ENCODE assay signal across 34 cellular contexts in the genomic region with DNA sequence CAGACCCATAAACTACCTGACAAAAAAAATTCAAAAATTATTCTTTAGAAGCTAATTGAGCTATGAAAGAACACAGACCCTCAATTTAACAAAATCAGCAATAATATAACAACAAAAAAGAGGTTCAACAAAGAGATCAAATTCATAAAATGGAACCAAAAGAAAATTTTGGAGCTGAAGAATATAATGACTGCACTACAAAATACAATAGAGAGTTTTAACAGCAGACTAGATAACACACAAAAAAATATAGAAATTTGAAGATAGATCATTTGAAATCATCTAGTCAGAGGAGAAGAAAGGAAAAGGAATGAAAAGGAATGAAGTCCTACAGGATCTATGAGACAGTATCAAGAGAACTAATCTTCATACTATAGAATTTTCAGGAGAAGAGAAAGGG.
"Had no signal": no experiment of that assay in that cellular context is flagged by ENCODE, and none has a peak within 500 bp of the region (broad histone marks: within the 10 kb centered on the region; RNA-seq: fewer than 3 reads in every experiment).

No MANE protein-coding gene starts in this region.

- ATAC-seq: activated naive CD4-positive, alpha-beta T cell treated with anti-CD3 and anti-CD28 coated beads, Interleukin-2, amount 50 U/mL, for 72 hours; activated naive CD8-positive, alpha-beta T cell treated with anti-CD3 and anti-CD28 coated beads, Interleukin-2, amount 50 U/mL, for 24 hours; activated T-cell treated with anti-CD3 and anti-CD28 coated beads, Interleukin-2, amount 50 U/mL, for 4 hours; activated T-cell treated with anti-CD3 and anti-CD28 coated beads, Interleukin-2, amount 50 U/mL, for 72 hours; activated T-helper 17 cell treated with anti-CD3 and anti-CD28 coated beads, Interleukin-2, amount 50 U/mL, for 72 hours; body of pancreas had no signal

- H3K4me1 ChIP-seq: adrenal gland, ascending aorta, body of pancreas, breast epithelium had no signal

- H3K4me3 ChIP-seq: adrenal gland, ascending aorta, body of pancreas, breast epithelium, cardiac muscle cell had no signal

- H3K27ac ChIP-seq: adrenal gland, ascending aorta, body of pancreas, brain microvascular endothelial cell, breast epithelium, cardiac muscle cell had no signal

- H3K36me3 ChIP-seq: adrenal gland, ascending aorta, brain microvascular endothelial cell, breast epithelium, cardiac muscle cell had no signal

- H3K27me3 ChIP-seq: adrenal gland, ascending aorta, body of pancreas, brain microvascular endothelial cell, breast epithelium, cardiac muscle cell had no signal

- DNase-seq: activated effector memory CD4-positive, alpha-beta T cell treated with anti-CD3 and anti-CD28 coated beads, Interleukin-2, amount 50 U/mL, for 16 hours; activated effector memory CD4-positive, alpha-beta T cell treated with Interleukin-2 at 50 U/mL for 16 hours; activated gamma-delta T cell; activated gamma-delta T cell treated with Interleukin-2 at 50 U/mL for 16 hours; activated naive CD4-positive, alpha-beta T cell; activated naive CD4-positive, alpha-beta T cell treated with anti-CD3 and anti-CD28 coated beads for 36 hours; activated naive CD4-positive, alpha-beta T cell treated with anti-CD3 and anti-CD28 coated beads, Interleukin-2, amount 10 ng/mL, durations not matched to agents 7 days and 5 days; activated naive CD4-positive, alpha-beta T cell treated with anti-CD3 and anti-CD28 coated beads, Interleukin-2, amount 50 U/mL, for 16 hours; activated naive CD4-positive, alpha-beta T cell treated with Interleukin-2 at 50 U/mL for 16 hours; activated naive CD8-positive, alpha-beta T cell treated with anti-CD3 and anti-CD28 coated beads for 36 hours; activated naive CD8-positive, alpha-beta T cell treated with anti-CD3 and anti-CD28 coated beads, Interleukin-2, amount 10 ng/mL, durations not matched to agents 7 days and 5 days; activated naive CD8-positive, alpha-beta T cell treated with anti-CD3 and anti-CD28 coated beads, Interleukin-2, amount 50 U/mL, for 24 hours; activated T-cell treated with anti-CD3 and anti-CD28 coated beads, Interleukin-2, amount 50 U/mL, for 1 hour; activated T-cell treated with anti-CD3 and anti-CD28 coated beads, Interleukin-2, amount 50 U/mL, for 24 hours; activated T-cell treated with anti-CD3 and anti-CD28 coated beads, Interleukin-2, amount 50 U/mL, for 4 hours; activated T-cell treated with anti-CD3 and anti-CD28 coated beads, Interleukin-2, amount 50 U/mL, for 48 hours; activated T-cell treated with anti-CD3 and anti-CD28 coated beads, Interleukin-2, amount 50 U/mL, for 72 hours; adrenal gland; amniotic stem cell; amygdala; anterior cingulate cortex; aorta; body of pancreas; brain microvascular endothelial cell; caudate nucleus; central memory CD4-positive, alpha-beta T cell; cerebellar nuclear complex had no signal

- FAIRE-seq: astrocyte, bronchial epithelial cell had no signal
